In the genomic region with DNA sequence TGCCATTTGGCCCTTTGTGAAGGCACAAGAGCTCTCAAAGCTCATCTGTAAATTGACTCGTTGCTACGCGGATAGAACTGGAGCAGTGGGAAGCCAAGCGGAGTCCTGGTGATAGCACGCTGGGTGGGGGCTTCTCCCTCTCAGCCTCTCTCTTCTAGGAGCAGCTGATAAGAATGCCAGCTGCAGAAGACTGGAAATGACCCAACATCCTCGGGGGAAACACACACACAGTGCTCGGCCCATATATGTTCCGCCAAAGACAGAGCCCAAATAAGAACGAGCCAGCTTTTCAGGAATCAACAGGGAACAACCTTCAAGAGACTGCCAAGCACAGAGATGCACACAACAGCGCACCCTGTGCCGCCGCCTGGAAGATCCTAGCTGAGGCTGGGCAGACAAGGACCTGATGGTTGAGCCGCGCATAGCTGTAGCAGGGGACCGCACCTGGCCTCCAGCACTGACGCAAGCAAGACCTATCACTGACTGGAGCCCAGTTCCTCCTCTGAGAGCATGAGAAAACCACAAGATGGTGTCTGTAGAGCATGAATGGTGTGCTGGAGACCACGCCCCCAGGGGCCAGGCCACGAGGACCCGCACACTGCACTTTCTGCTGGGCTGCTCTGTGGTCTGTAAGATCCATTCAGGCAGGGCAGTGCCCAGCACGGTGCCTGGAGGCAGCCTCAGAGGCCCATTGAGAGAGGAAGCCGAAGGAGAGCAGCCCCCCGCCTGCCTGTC, we compare ENCODE assay signal across 2 cellular contexts.
TF ChIP-seq lines count a peak whose summit lies in the region.

No MANE protein-coding gene starts in this region.

TF ChIP-seq in GM23338, 12 proteins besides CTCF, POLR2A, EP300 and RAD21 (continues in another document):
- TF ChIP-seq EZH2phosphoT487 (IDR thresholded peaks at IDR 0.05; ENCODE audit: unreplicated experiment), result no peak
- TF ChIP-seq ETS1 (IDR thresholded peaks at IDR 0.05), result no peak
- TF ChIP-seq CREB1 (CRISPR knock-in tag; IDR thresholded peaks at IDR 0.05; ENCODE audit: low read depth), result no peak
- no peak for TF ChIP-seq NANOG (IDR thresholded peaks at IDR 0.05; ENCODE audit: borderline replicate concordance)
- no peak for TF ChIP-seq ZNF462 (CRISPR knock-in tag; IDR thresholded peaks at IDR 0.05)
- no peak for TF ChIP-seq POLR2AphosphoS5 (IDR thresholded peaks at IDR 0.05; ENCODE audit: low read depth)
- TF ChIP-seq, protein P1, sequence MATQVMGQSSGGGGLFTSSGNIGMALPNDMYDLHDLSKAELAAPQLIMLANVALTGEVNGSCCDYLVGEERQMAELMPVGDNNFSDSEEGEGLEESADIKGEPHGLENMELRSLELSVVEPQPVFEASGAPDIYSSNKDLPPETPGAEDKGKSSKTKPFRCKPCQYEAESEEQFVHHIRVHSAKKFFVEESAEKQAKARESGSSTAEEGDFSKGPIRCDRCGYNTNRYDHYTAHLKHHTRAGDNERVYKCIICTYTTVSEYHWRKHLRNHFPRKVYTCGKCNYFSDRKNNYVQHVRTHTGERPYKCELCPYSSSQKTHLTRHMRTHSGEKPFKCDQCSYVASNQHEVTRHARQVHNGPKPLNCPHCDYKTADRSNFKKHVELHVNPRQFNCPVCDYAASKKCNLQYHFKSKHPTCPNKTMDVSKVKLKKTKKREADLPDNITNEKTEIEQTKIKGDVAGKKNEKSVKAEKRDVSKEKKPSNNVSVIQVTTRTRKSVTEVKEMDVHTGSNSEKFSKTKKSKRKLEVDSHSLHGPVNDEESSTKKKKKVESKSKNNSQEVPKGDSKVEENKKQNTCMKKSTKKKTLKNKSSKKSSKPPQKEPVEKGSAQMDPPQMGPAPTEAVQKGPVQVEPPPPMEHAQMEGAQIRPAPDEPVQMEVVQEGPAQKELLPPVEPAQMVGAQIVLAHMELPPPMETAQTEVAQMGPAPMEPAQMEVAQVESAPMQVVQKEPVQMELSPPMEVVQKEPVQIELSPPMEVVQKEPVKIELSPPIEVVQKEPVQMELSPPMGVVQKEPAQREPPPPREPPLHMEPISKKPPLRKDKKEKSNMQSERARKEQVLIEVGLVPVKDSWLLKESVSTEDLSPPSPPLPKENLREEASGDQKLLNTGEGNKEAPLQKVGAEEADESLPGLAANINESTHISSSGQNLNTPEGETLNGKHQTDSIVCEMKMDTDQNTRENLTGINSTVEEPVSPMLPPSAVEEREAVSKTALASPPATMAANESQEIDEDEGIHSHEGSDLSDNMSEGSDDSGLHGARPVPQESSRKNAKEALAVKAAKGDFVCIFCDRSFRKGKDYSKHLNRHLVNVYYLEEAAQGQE (IDR thresholded peaks at IDR 0.05; ENCODE audit: unreplicated experiment), result no peak
- TF ChIP-seq ZNF114 (CRISPR knock-in tag; IDR thresholded peaks at IDR 0.05), result no peak

TF ChIP-seq in endothelial cell of umbilical vein, 7 proteins besides CTCF, POLR2A, EP300 and RAD21:
- no peak for TF ChIP-seq JUN (IDR thresholded peaks at IDR 0.05; ENCODE audit: borderline replicate concordance, insufficient read depth, insufficient read length, low read depth)
TF ChIP-seq in endothelial cell of umbilical vein: peak in this region for 0.
